Comparison of ENCODE assay signal across 17 cellular contexts in genomic region chr16:28324235-28324886, GRCh38. TPM values are rescaled to one million over a fixed set of nuclear protein-coding genes. Genes with fewer than 3 reads are reported as not detected.
DNase-seq lines count a peak whose midpoint lies in the region; ATAC-seq, FAIRE-seq and TF ChIP-seq lines count a peak whose summit lies in the region.
"Had no signal": no experiment of that assay in that cellular context is flagged by ENCODE, and none has a peak within 500 bp of the region (broad histone marks: within the 10 kb centered on the region; RNA-seq: fewer than 3 reads in every experiment).

No MANE protein-coding gene starts in this region.

- H3K27ac Mint-ChIP-seq in progenitor cell of endocrine pancreas = peak overlapping the region; percentile 87
- no peak overlapping the region for H3K27ac Mint-ChIP-seq in stimulated activated memory B cell treated with anti-CD40 and anti-IgM and Interleukin-4, amounts not matched to agents 10 μg/mL and 1 μg/mL and 100 μg/mL, for 72 hours
- H3K27ac Mint-ChIP-seq: activated CD4-positive, alpha-beta T cell treated with anti-CD3 and anti-CD28 coated beads for 36 hours had no signal

- no peak overlapping the region for H3K4me3 ChIP-seq in epithelial cell of esophagus (ENCODE audit: low read length)

- FAIRE-seq in D721Med (lab: Jason Lieb, UNC) = no peak
- FAIRE-seq: GM19239 had no signal

- H3K27me3 Mint-ChIP-seq in progenitor cell of endocrine pancreas = no peaks in the 10 kb centered on the region
- H3K27me3 Mint-ChIP-seq in stimulated activated memory B cell treated with anti-CD40 and anti-IgM and Interleukin-4, amounts not matched to agents 10 μg/mL and 1 μg/mL and 100 μg/mL, for 72 hours = no peaks in the 10 kb centered on the region
- H3K27me3 Mint-ChIP-seq: activated CD4-positive, alpha-beta T cell treated with anti-CD3 and anti-CD28 coated beads for 36 hours had no signal

- H3K4me3 Mint-ChIP-seq in progenitor cell of endocrine pancreas (ENCODE audit: low read depth) = no peak overlapping the region
- H3K4me3 Mint-ChIP-seq in stimulated activated memory B cell treated with anti-CD40 and anti-IgM and Interleukin-4, amounts not matched to agents 10 μg/mL and 1 μg/mL and 100 μg/mL, for 72 hours = no peak overlapping the region
- H3K4me3 Mint-ChIP-seq: activated CD4-positive, alpha-beta T cell treated with anti-CD3 and anti-CD28 coated beads for 36 hours; H9 had no signal

- ATAC-seq in stimulated activated memory B cell treated with anti-CD40 and anti-IgM and Interleukin-4, amounts not matched to agents 10 μg/mL and 1 μg/mL and 100 μg/mL, for 72 hours = no peak
- ATAC-seq: activated CD4-positive, alpha-beta T cell treated with anti-CD3 and anti-CD28 coated beads for 36 hours had no signal

- peaks cover 4% of the 10 kb centered on the region for H3K36me3 Mint-ChIP-seq in progenitor cell of endocrine pancreas (ENCODE audit: insufficient read depth)
- no peaks in the 10 kb centered on the region for H3K36me3 Mint-ChIP-seq in stimulated activated memory B cell treated with anti-CD40 and anti-IgM and Interleukin-4, amounts not matched to agents 10 μg/mL and 1 μg/mL and 100 μg/mL, for 72 hours

- DNase-seq in DMS53 (lab: John Stamatoyannopoulos, UW) (peak; percentile 90), NCI-H2029 treated with DMSO at 0.1 percent for 48 hours (lab: John Stamatoyannopoulos, UW) (peak; percentile 44), epithelial cell of esophagus (ENCODE audit: low read depth) (peak; percentile 51), progenitor cell of endocrine pancreas (ENCODE audit: low spot score, unreplicated experiment) (no peak), amygdala (lab: John Stamatoyannopoulos, UW) (no peak), D721Med (ENCODE audit: insufficient read length, low spot score) (no peak)
- DNase-seq: activated CD4-positive, alpha-beta T cell treated with anti-CD3 and anti-CD28 coated beads for 36 hours; activated naive CD4-positive, alpha-beta T cell treated with anti-CD3 and anti-CD28 coated beads, Interleukin-2, amount 50 U/mL, for 16 hours; cortex of kidney; DND-41; erythroblast; H9; NCI-H1105; NCI-H2171 treated with DMSO at 0.1 percent for 48 hours; T-helper 9 cell had no signal

- TF ChIP-seq CTCF in epithelial cell of esophagus (IDR thresholded peaks at IDR 0.05; ENCODE audit: insufficient read depth, low read depth, low read length, missing control alignments) (no peak), progenitor cell of endocrine pancreas (IDR thresholded peaks at IDR 0.05; ENCODE audit: unreplicated experiment) (no peak), D721Med (IDR thresholded peaks at IDR 0.05; ENCODE audit: insufficient read depth, missing control alignments) (no peak)

- no peaks in the 10 kb centered on the region for H3K9me3 Mint-ChIP-seq in progenitor cell of endocrine pancreas (ENCODE audit: low read depth)
- H3K9me3 Mint-ChIP-seq in stimulated activated memory B cell treated with anti-CD40 and anti-IgM and Interleukin-4, amounts not matched to agents 10 μg/mL and 1 μg/mL and 100 μg/mL, for 72 hours = no peaks in the 10 kb centered on the region
- H3K9me3 Mint-ChIP-seq: H9 had no signal

- H3K4me1 Mint-ChIP-seq in progenitor cell of endocrine pancreas (ENCODE audit: low read depth) = peaks cover 5% of the 10 kb centered on the region
- peaks cover 7% of the 10 kb centered on the region for H3K4me1 Mint-ChIP-seq in stimulated activated memory B cell treated with anti-CD40 and anti-IgM and Interleukin-4, amounts not matched to agents 10 μg/mL and 1 μg/mL and 100 μg/mL, for 72 hours
- H3K4me1 Mint-ChIP-seq: activated CD4-positive, alpha-beta T cell treated with anti-CD3 and anti-CD28 coated beads for 36 hours had no signal

RNA-seq across cellular contexts. Expression of gene SBK1, which starts 32.0 kb away (rescaled TPM):
- 89.4 and 91.2 TPM in 2 replicates for total RNA-seq in progenitor cell of endocrine pancreas

RNA-seq across cellular contexts. Expression of gene NPIPB6, which starts 38.9 kb away (rescaled TPM):
- total RNA-seq in progenitor cell of endocrine pancreas = 5.7 and 7.0 TPM in 2 replicates

Comparison
In these comparisons a context has a peak if more than half of its experiments do, and no peak if none do; other contexts are left out.
1. DNase-seq: peak in DMS53 (single experiment), NCI-H2029 treated with DMSO at 0.1 percent for 48 hours (single experiment) and epithelial cell of esophagus (single experiment); none in progenitor cell of endocrine pancreas (single experiment), amygdala (0 of 56) and D721Med (single experiment).